ENCODE assay signal across 23 cellular contexts in the genomic region with DNA sequence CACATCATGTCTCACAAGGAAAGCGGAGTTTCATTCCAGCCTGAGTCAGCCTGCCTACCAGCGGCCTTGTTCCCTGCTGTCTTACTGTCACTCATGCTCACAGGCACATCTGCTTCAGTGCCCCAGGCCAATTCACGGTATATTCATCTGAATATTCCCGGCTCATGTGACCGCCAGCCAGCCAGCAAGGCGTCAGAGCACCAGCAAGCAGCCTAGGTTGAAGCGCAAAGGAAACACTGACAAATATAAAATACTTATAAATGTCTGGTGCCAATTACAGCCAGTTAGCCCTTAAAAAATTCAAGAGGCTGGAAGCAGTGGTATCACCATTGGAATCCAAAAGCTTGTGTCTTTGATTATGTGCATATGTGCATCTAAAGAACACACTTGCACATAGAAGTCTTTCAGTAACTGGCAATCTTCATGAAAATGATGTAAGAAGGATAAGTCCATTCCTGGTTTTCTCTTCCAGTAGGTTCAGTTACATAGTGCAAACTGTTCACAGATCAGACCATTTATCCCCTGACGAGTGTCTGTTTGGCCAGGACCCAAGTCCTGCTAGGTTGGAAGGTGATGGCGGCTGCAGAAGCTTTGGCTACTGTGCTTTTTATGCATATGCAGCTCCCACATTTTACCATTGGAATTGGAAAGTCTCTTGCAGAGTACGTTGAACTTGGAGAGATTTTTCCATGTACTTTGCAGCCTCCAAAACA.
A peak's percentile ranks its signal among the peaks of the same experiment; 100 is the strongest.
DNase-seq lines count a peak whose midpoint lies in the region; ATAC-seq and TF ChIP-seq lines count a peak whose summit lies in the region.
"Had no signal": no experiment of that assay in that cellular context is flagged by ENCODE, and none has a peak within 500 bp of the region (broad histone marks: within the 10 kb centered on the region; RNA-seq: fewer than 3 reads in every experiment).

No MANE protein-coding gene starts in this region.

- TF ChIP-seq CTCF in fibroblast of lung (conservative IDR thresholded peaks at IDR 0.05 in 1 of 2, IDR thresholded peaks at IDR 0.05 in 1 of 2; ENCODE audit: low read depth in 1 of 2, low read length in 2 of 2) (no peak), thoracic aorta (IDR thresholded peaks at IDR 0.05) (no peak)

- no peak overlapping the region for H3K4me3 ChIP-seq in fibroblast of lung (replicated peaks in 1 of 4; ENCODE audit: control extremely low read depth in 1 of 4, insufficient read depth in 1 of 4, low read depth in 3 of 4, low read length in 4 of 4)
- no peak overlapping the region for H3K4me3 ChIP-seq in thoracic aorta
- H3K4me3 ChIP-seq: A549, left lung, mucosa of descending colon, tibial nerve had no signal

- DNase-seq in NCI-H2196 (lab: John Stamatoyannopoulos, UW; ENCODE audit: unreplicated experiment) (peak; percentile 6), NCI-H2196 treated with DMSO at 0.1 percent for 48 hours (lab: John Stamatoyannopoulos, UW; ENCODE audit: unreplicated experiment) (no peak), NCI-H345 treated with DMSO at 0.1 percent for 48 hours (lab: John Stamatoyannopoulos, UW; ENCODE audit: unreplicated experiment) (peak; percentile 37), fibroblast of lung (ENCODE audit: low read depth in 2 of 2) (no peak), thoracic aorta (ENCODE audit: low spot score) (no peak), A172 (ENCODE audit: low spot score) (no peak)
- DNase-seq: activated B cell treated with CpG ODN at 0.5 μM for 24 hours; activated CD8-positive, alpha-beta T cell treated with anti-CD3 and anti-CD28 coated beads for 36 hours; activated T-cell treated with anti-CD3 and anti-CD28 coated beads, Interleukin-2, amount 50 U/mL, for 4 hours; DMS 273 treated with DMSO at 0.1 percent for 48 hours; KBM-7; left lung; mucosa of descending colon; NCI-H446 treated with DMSO at 0.1 percent for 48 hours; SHP77; stimulated activated naive CD4-positive, alpha-beta T cell; T-helper 2 cell had no signal

- peak overlapping the region; percentile 49 for H2AFZ ChIP-seq in fibroblast of lung (ENCODE audit: low read length)

- no peaks in the 10 kb centered on the region for H3K36me3 ChIP-seq in fibroblast of lung (ENCODE audit: control insufficient read depth, insufficient read depth, low read length)
- H3K36me3 ChIP-seq in thoracic aorta, result no peaks in the 10 kb centered on the region
- H3K36me3 ChIP-seq: left lung, tibial nerve had no signal

- no peaks in the 10 kb centered on the region for H4K20me1 ChIP-seq in fibroblast of lung (ENCODE audit: control insufficient read depth, extremely low read depth, insufficient read depth, low read length)

- no peak for ATAC-seq in thoracic aorta (ENCODE audit: insufficient number of reproducible peaks, low FRiP score, low read depth)
- no peak for ATAC-seq in GM21717 (IDR thresholded peaks at IDR 0.05; ENCODE audit: unreplicated experiment)
- no peak for ATAC-seq in HG02885 (IDR thresholded peaks at IDR 0.05; ENCODE audit: poor library complexity, unreplicated experiment)
- ATAC-seq: A549; activated CD8-positive, alpha-beta T cell treated with anti-CD3 and anti-CD28 coated beads for 36 hours; activated naive CD4-positive, alpha-beta T cell treated with anti-CD3 and anti-CD28 coated beads, Interleukin-2, amount 50 U/mL, for 72 hours; activated T-cell treated with anti-CD3 and anti-CD28 coated beads, Interleukin-2, amount 50 U/mL, for 4 hours; HCT116; left lung; mucosa of descending colon had no signal

- no peaks in the 10 kb centered on the region for H3K4me1 ChIP-seq in fibroblast of lung (ENCODE audit: control insufficient read depth, extremely low read depth, insufficient read depth, low read length)
- H3K4me1 ChIP-seq in thoracic aorta (ENCODE audit: control insufficient read depth in 1 of 2, low read depth in 2 of 2), result peaks cover 0 to 31% of the 10 kb centered on the region in 2 donors
- H3K4me1 ChIP-seq: left lung had no signal

- no peak overlapping the region for H3K9ac ChIP-seq in fibroblast of lung (ENCODE audit: insufficient read depth, low read length)

- H3K9me3 ChIP-seq in fibroblast of lung (ENCODE audit: control insufficient read depth, insufficient read depth, low read depth, low read length), result no peaks in the 10 kb centered on the region
- H3K9me3 ChIP-seq in thoracic aorta, result no peaks in the 10 kb centered on the region
- H3K9me3 ChIP-seq: A549, left lung, mucosa of descending colon, tibial nerve had no signal

- H3K79me2 ChIP-seq in fibroblast of lung (ENCODE audit: control insufficient read depth, insufficient read depth, low read length), result no peaks in the 10 kb centered on the region

- H3K4me2 ChIP-seq in fibroblast of lung (ENCODE audit: extremely low read depth, insufficient read depth, low read length), result peak overlapping the region; percentile 44
- H3K4me2 ChIP-seq: A549 had no signal

- H3K27ac ChIP-seq in fibroblast of lung (ENCODE audit: insufficient read depth, low read length) (no peak overlapping the region), thoracic aorta (peak overlapping the region; percentile 55 to 56)
- H3K27ac ChIP-seq: A549 had no signal

- H3K27me3 ChIP-seq in fibroblast of lung (ENCODE audit: control insufficient read depth, insufficient read depth, low read length) (no peaks in the 10 kb centered on the region), thoracic aorta (replicated peaks; ENCODE audit: insufficient read depth) (no peaks in the 10 kb centered on the region)

Comparison
In these comparisons a context has a peak if more than half of its experiments do, and no peak if none do; other contexts are left out.
1. DNase-seq: peak in NCI-H2196 (single experiment) and NCI-H345 treated with DMSO at 0.1 percent for 48 hours (single experiment); none in NCI-H2196 treated with DMSO at 0.1 percent for 48 hours (single experiment), fibroblast of lung (0 of 2), thoracic aorta (single experiment) and A172 (single experiment).